ENCODE assay signal across 1 cellular context in the genomic region with DNA sequence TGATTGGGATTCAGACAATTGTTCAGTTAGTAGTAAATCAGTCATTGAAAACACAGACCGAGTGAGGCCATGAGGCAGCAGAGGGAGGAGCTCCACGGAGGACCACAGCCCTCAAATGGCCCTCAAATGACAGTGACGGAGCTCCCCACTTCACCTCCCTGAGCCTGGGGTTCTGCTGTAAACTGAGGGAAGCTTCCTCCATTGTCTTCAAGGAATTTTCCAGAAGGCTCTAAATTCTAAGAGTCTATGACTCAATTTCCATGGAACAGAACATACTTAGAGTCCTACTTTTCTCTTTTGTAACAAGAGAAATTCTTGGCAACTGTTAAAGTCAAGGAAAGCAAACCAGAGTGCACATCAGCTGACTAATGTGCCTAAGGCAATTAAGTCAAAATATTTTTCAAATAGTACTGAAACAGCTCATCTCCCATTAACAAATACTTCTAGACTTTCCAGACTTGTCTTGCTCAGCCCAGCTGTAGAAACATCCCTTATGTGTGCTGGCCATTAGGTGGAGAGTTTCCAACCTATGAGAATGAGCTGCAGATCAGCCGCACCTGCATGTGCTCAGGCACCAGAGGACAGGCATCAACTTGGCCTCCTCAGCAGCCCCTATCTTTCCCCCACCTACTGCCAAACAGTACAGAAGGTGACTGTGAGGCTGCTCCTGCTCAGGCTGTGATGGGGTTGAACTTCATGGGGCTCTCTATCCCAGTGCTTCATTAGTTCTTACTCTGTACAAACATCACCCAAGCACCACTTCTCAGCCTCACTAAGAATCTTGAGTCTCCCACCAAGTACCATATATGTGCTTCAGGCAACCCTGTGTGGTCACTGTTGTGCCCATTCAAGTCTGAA.
TF ChIP-seq lines count a peak whose summit lies in the region.

No MANE protein-coding gene starts in this region.

TF ChIP-seq in HEK293T, 16 proteins besides CTCF, POLR2A, EP300 and RAD21 (continued from another document):
- TF ChIP-seq BHLHE40 (IDR thresholded peaks at IDR 0.05; ENCODE audit: borderline replicate concordance) (no peak), FOXK2 (IDR thresholded peaks at IDR 0.05) (no peak)
